Comparison of ENCODE assay signal across 1 cellular context in genomic region chr4:15961778-15962510, GRCh38.
TF ChIP-seq lines count a peak whose summit lies in the region.

No MANE protein-coding gene starts in this region.

TF ChIP-seq in IMR-90, 13 proteins besides CTCF, POLR2A, EP300 and RAD21:
- TF ChIP-seq CHD1 (IDR thresholded peaks at IDR 0.05; ENCODE audit: low read depth, low read length), result no peak
- no peak for TF ChIP-seq RFX5 (IDR thresholded peaks at IDR 0.05; ENCODE audit: low read depth, low read length)
- TF ChIP-seq BHLHE40 (IDR thresholded peaks at IDR 0.05; ENCODE audit: low read depth, low read length), result no peak
